In the genomic region with DNA sequence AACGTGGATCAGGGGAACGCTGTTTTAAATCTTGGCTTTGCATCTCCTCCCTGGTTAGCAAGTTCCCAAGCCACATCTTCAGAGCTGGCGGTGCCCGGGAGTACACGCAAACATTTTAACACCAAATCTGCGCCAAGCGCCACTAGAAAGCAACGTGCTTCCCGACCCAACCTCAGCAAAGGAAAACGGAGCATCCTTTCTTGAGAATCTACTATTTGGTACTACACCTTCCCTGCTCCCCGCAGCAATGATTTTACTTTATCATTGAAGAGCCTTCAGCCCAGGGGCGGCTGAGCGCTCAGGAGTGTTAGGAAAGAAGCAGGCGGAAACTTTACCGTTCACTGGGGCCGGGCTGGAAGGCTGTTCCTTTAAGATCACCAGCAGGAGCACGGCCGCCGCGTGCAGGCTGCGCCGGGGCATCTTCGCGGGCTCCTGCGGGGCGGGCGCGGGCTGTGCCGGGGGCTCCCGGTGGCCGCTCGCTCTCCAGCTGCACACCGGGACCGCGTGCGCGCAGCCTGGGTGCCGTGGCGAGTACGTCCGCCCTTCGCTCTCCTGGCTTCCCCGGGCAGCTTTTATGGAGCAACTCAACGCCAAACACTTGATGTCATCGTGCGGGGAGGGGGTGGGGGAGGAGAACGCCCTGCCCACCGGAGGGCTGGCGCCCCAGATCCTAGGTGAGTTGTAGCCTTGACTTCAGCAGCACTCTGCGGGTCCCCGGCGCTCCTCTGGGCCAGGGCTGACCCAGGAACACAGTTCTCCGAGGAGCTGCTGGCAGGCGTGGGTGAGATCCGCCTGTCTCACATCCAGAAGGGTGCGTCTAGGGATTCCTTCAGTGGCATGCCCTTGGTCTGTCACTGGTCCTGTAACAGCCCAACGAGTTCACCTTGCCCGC, we compare ENCODE assay signal across 8 cellular contexts. TPM values are rescaled to one million over a fixed set of nuclear protein-coding genes. Genes with fewer than 3 reads are reported as not detected.
DNase-seq lines count a peak whose midpoint lies in the region; TF ChIP-seq lines count a peak whose summit lies in the region.

A gene (minus strand): TSS at position 546 of the 892 bp plus-strand sequence. CDS start 126 bp downstream, at position 420.

- H3K36me3 ChIP-seq in SJCRH30 (no peaks in the 10 kb centered on the region), endocrine pancreas (ENCODE audit: control insufficient read depth, insufficient read depth, low read length) (no peaks in the 10 kb centered on the region)

- peak within 1 kb of the TSS; percentile 14 for H3K9ac ChIP-seq in endocrine pancreas (ENCODE audit: control insufficient read depth, insufficient read depth, low read length)

- no peak within 1 kb of the TSS for H3K27ac Mint-ChIP-seq in mesothelial cell of epicardium

- peaks cover 42% of the 10 kb centered on the region for H3K27me3 Mint-ChIP-seq in mesothelial cell of epicardium (ENCODE audit: low read depth)

- no peaks in the 10 kb centered on the region for H3K9me3 Mint-ChIP-seq in mesothelial cell of epicardium

- no peak within 1 kb of the TSS for H3K27ac ChIP-seq in SJCRH30

- no peaks in the 10 kb centered on the region for H3K36me3 Mint-ChIP-seq in mesothelial cell of epicardium

- H3K4me3 ChIP-seq in SJCRH30 (peak within 1 kb of the TSS; percentile 52), endocrine pancreas (ENCODE audit: control insufficient read depth, insufficient read depth, low read length) (peak within 1 kb of the TSS; percentile 30)

- peak within 1 kb of the TSS; percentile 67 for H3K4me3 Mint-ChIP-seq in mesothelial cell of epicardium

- 0 out of 2 replicates have a peak, but pooled peaks cover 3% of the 10 kb centered on the region for H3K9me3 ChIP-seq in SJCRH30 (replicated peaks)
- H3K9me3 ChIP-seq in endocrine pancreas (ENCODE audit: control insufficient read depth, low read length) = no peaks in the 10 kb centered on the region

- DNase-seq in NCI-H1417 (lab: John Stamatoyannopoulos, UW) (peak in 2 of 3 experiments; percentile 67 to 70), NCI-H1417 treated with DMSO at 0.1 percent for 48 hours (lab: John Stamatoyannopoulos, UW) (no peak), SJCRH30 (peak; percentile 10 to 24), mesothelial cell of epicardium (ENCODE audit: low spot score in 2 of 2, unreplicated experiment in 2 of 2) (peak; percentile 31 to 61), ureter (ENCODE audit: low spot score) (peak; percentile 62), NCI-H2107 treated with DMSO at 0.1 percent for 48 hours (lab: John Stamatoyannopoulos, UW; ENCODE audit: unreplicated experiment) (no peak), NCI-H1048 (lab: John Stamatoyannopoulos, UW) (no peak)

- H3K27me3 ChIP-seq in SJCRH30 = peaks cover 12% of the 10 kb centered on the region; the same call in 1 of the 2 replicates
- peaks cover 10% of the 10 kb centered on the region for H3K27me3 ChIP-seq in endocrine pancreas (ENCODE audit: control insufficient read depth, insufficient read depth, low read length)

- TF ChIP-seq CTCF in mesothelial cell of epicardium (IDR thresholded peaks at IDR 0.05; ENCODE audit: unreplicated experiment) = no peak

- peaks cover 25% of the 10 kb centered on the region for H3K4me1 Mint-ChIP-seq in mesothelial cell of epicardium

- H3K4me1 ChIP-seq in SJCRH30 (no peaks in the 10 kb centered on the region), endocrine pancreas (ENCODE audit: control insufficient read depth, insufficient read depth, low read length) (no peaks in the 10 kb centered on the region)

RNA-seq across cellular contexts. Expression of the gene that starts here (rescaled TPM):
- total RNA-seq in SJCRH30 (2014; rRNA removed; shearing (Covaris generic)) = 0.57 and 0.94 TPM in 2 replicates
- total RNA-seq in mesothelial cell of epicardium (1.0 to 1.6 TPM (median 1.3 TPM) in 3 replicates), ureter (114 TPM)

Comparison
In these comparisons a context has a peak if more than half of its experiments do, and no peak if none do; other contexts are left out.
1. RNA of the gene that starts here (total RNA-seq): 114 TPM in ureter (single experiment); 1.0 to 1.6 TPM in mesothelial cell of epicardium and 0.57 to 0.94 TPM in SJCRH30; every median in the first group is over 10 times any median in the second.
2. DNase-seq: peak in NCI-H1417 (2 of 3), mesothelial cell of epicardium (2 of 2) and ureter (single experiment); none in NCI-H1417 treated with DMSO at 0.1 percent for 48 hours (single experiment), NCI-H2107 treated with DMSO at 0.1 percent for 48 hours (single experiment) and NCI-H1048 (single experiment).
3. Peak in DNase-seq and H3K4me3 ChIP-seq in SJCRH30; RNA of the gene not detected or under 1 TPM.